In genomic region chr17:77432034-77432554, GRCh38 we compare ENCODE assay signal across 15 cellular contexts.
A peak's percentile ranks its signal among the peaks of the same experiment; 100 is the strongest.
DNase-seq lines count a peak whose midpoint lies in the region; ATAC-seq and TF ChIP-seq lines count a peak whose summit lies in the region.
"Had no signal": no experiment of that assay in that cellular context is flagged by ENCODE, and none has a peak within 500 bp of the region (broad histone marks: within the 10 kb centered on the region; RNA-seq: fewer than 3 reads in every experiment).

No MANE protein-coding gene starts in this region.

- no peak overlapping the region for H3K4me3 ChIP-seq in gastroesophageal sphincter
- H3K4me3 ChIP-seq: upper lobe of left lung had no signal

- 66 to 84% methylated on average over 5 to 8 of the region's 13 CpGs for WGBS in gastroesophageal sphincter (ENCODE audit: low coverage in 1 of 2), 2 donors

- peak overlapping the region in 3 of 4 donors; percentile 48 to 96 (median 91) for H3K27ac ChIP-seq in gastroesophageal sphincter
- H3K27ac ChIP-seq: parathyroid adenoma had no signal

- ATAC-seq in activated B cell treated with CpG ODN at 0.5 μM for 24 hours (ENCODE audit: low read depth): no peak
- ATAC-seq in gastroesophageal sphincter: no peak
- no peak for ATAC-seq in stimulated activated naive CD8-positive, alpha-beta T cell treated with anti-CD3 and anti-CD28 coated beads, Interleukin-15, Interleukin-2, amounts not matched to agents 100 U/mL and 50 U/mL, for 24 hours
- no peak for ATAC-seq in HG02938 (IDR thresholded peaks at IDR 0.05; ENCODE audit: unreplicated experiment)

- CTCF ChIA-PET in activated B cell treated with CpG ODN at 0.5 μM for 24 hours (lab: Charles Lee): interaction anchor here (0.6 to 7.5 kb wide), 4 partner anchors 8 to 61 kb away, joined by 3 to 142 read pairs (median 30); no protein-coding TSS in a partner anchor

- peak overlapping the region; percentile 78 for H3K4me3 Mint-ChIP-seq in activated T-cell treated with anti-CD3 and anti-CD28 coated beads, Interleukin-2, amount 50 U/mL, for 24 hours
- H3K4me3 Mint-ChIP-seq in activated B cell treated with CpG ODN at 0.5 μM for 24 hours: no peak overlapping the region

- TF ChIP-seq CTCF in activated B cell treated with CpG ODN at 0.5 μM for 24 hours (IDR thresholded peaks at IDR 0.05) (no peak), gastroesophageal sphincter (IDR thresholded peaks at IDR 0.05) (no peak)

- peaks cover 99% of the 10 kb centered on the region for H3K4me1 Mint-ChIP-seq in activated T-cell treated with anti-CD3 and anti-CD28 coated beads, Interleukin-2, amount 50 U/mL, for 24 hours (ENCODE audit: low read depth)
- peaks cover 97% of the 10 kb centered on the region for H3K4me1 Mint-ChIP-seq in activated B cell treated with CpG ODN at 0.5 μM for 24 hours

- no peaks in the 10 kb centered on the region for H3K36me3 Mint-ChIP-seq in activated T-cell treated with anti-CD3 and anti-CD28 coated beads, Interleukin-2, amount 50 U/mL, for 24 hours (ENCODE audit: low read depth)
- no peaks in the 10 kb centered on the region for H3K36me3 Mint-ChIP-seq in activated B cell treated with CpG ODN at 0.5 μM for 24 hours (ENCODE audit: low read depth)

- H3K27me3 Mint-ChIP-seq in activated T-cell treated with anti-CD3 and anti-CD28 coated beads, Interleukin-2, amount 50 U/mL, for 24 hours: no peaks in the 10 kb centered on the region
- no peaks in the 10 kb centered on the region for H3K27me3 Mint-ChIP-seq in activated B cell treated with CpG ODN at 0.5 μM for 24 hours

- H3K36me3 ChIP-seq in gastroesophageal sphincter: no peaks in the 10 kb centered on the region
- H3K36me3 ChIP-seq: upper lobe of left lung had no signal

- intact Hi-C loops in activated B cell treated with CpG ODN at 0.5 μM for 24 hours (cut with micrococcal nuclease): loop anchor here (5.0 kb wide), 2 partner anchors 40 to 580 kb away; no protein-coding TSS in a partner anchor

- H3K9me3 Mint-ChIP-seq in activated T-cell treated with anti-CD3 and anti-CD28 coated beads, Interleukin-2, amount 50 U/mL, for 24 hours: no peaks in the 10 kb centered on the region
- H3K9me3 Mint-ChIP-seq in activated B cell treated with CpG ODN at 0.5 μM for 24 hours: no peaks in the 10 kb centered on the region

- DNase-seq in activated T-cell treated with anti-CD3 and anti-CD28 coated beads, Interleukin-2, amount 50 U/mL, for 24 hours: no peak
- no peak for DNase-seq in activated T-cell treated with anti-CD3 and anti-CD28 coated beads for 4 hours
- DNase-seq in activated B cell treated with CpG ODN at 0.5 μM for 24 hours: no peak
- DNase-seq in stimulated activated naive CD8-positive, alpha-beta T cell treated with anti-CD3 and anti-CD28 coated beads, Interleukin-15, Interleukin-2, amounts not matched to agents 100 U/mL and 50 U/mL, for 24 hours: peak; percentile 24
- no peak for DNase-seq in middle frontal gyrus (ENCODE audit: extremely low spot score, low spot score)
- no peak for DNase-seq in SHP77 treated with DMSO at 0.1 percent for 48 hours (lab: John Stamatoyannopoulos, UW)
- DNase-seq: ACHN; activated CD4-positive, alpha-beta T cell treated with anti-CD3 and anti-CD28 coated beads for 48 hours; DMS53; NCI-H1048; NCI-H345 had no signal

- POLR2A ChIA-PET in activated B cell treated with CpG ODN at 0.5 μM for 24 hours (lab: Charles Lee): interaction anchor here (1.2 to 23.2 kb wide), 5 partner anchors 12 to 109 kb away, joined by 4 to 831 read pairs (median 8); no protein-coding TSS in a partner anchor

- peak overlapping the region; percentile 92 for H3K27ac Mint-ChIP-seq in activated T-cell treated with anti-CD3 and anti-CD28 coated beads, Interleukin-2, amount 50 U/mL, for 24 hours
- peak overlapping the region; percentile 12 for H3K27ac Mint-ChIP-seq in activated B cell treated with CpG ODN at 0.5 μM for 24 hours

- TF ChIP-seq EP300 in gastroesophageal sphincter (IDR thresholded peaks at IDR 0.05): no peak

- H3K9me3 ChIP-seq in gastroesophageal sphincter: no peaks in the 10 kb centered on the region
- H3K9me3 ChIP-seq: upper lobe of left lung had no signal

- no peaks in the 10 kb centered on the region for H3K27me3 ChIP-seq in gastroesophageal sphincter
- H3K27me3 ChIP-seq: upper lobe of left lung had no signal

- no peak for TF ChIP-seq POLR2A in gastroesophageal sphincter (IDR thresholded peaks at IDR 0.05)

- H3K4me1 ChIP-seq in gastroesophageal sphincter: peaks cover 10 to 100% (median 83%) of the 10 kb centered on the region in 3 donors
